ENCODE assay signal across 17 cellular contexts in the genomic region with DNA sequence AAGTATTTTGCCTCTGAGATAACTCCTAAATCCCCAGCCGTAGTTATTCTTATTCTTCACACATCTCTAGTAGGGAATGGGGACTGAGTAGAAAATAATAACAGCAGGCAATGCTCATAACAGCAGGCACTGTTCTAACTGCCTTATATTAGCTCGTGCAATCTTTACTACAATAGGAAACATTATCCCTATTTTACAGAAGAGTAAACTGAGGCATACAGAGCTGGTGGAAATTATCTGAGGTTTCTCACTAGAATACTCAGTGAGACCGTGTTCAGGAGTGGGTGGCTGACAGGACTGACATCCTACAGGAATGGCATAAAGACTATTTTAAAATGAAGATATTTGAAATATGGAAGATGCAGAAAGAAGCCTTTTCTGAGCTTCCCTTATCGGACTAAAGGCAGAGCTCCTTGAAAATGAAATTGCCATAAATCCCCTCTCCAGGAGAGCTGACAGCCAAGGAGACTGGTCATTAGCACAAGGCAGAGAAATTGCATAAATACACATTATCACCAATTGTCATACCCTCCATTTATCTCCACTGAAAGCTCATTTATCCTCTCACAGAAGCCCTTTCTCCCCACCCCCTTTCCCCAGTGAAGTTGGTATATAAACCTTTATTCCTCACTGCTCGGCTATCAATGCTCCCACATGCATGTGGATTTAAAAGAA.
DNase-seq lines count a peak whose midpoint lies in the region; ATAC-seq, FAIRE-seq and TF ChIP-seq lines count a peak whose summit lies in the region.
"Had no signal": no experiment of that assay in that cellular context is flagged by ENCODE, and none has a peak within 500 bp of the region (broad histone marks: within the 10 kb centered on the region; RNA-seq: fewer than 3 reads in every experiment).

No MANE protein-coding gene starts in this region.

- ATAC-seq in K562 (peak; percentile 57), GM19395 (IDR thresholded peaks at IDR 0.05; ENCODE audit: unreplicated experiment) (no peak), lower lobe of right lung (no peak)

- TF ChIP-seq EP300 in K562 (IDR thresholded peaks at IDR 0.05; ENCODE audit: low read length) (peak; percentile 91), tibial nerve (IDR thresholded peaks at IDR 0.05) (no peak)

- peak overlapping the region; percentile 22 for H3K4me2 ChIP-seq in K562 (ENCODE audit: insufficient read depth, low read length)

- intact Hi-C loops in K562 (cut with micrococcal nuclease), result no loop called here
- intact Hi-C loops in lower lobe of right lung (cut with DNase I), result no loop called here

- POLR2A ChIA-PET in K562 (lab: Yijun Ruan, JAX), result interaction anchor here (0.5 to 1.2 kb wide), 4 partner anchors 12 to 40 kb away, joined by 3 to 4 read pairs (median 3); no protein-coding TSS in a partner anchor

- WGBS in K562 (ENCODE audit: insufficient coverage, low coverage, missing lambda C conversion rate), result 8% methylated on average over 5 of the region's 5 CpGs
- WGBS in tibial nerve, 2 donors, result 53 to 62% methylated on average over 5 of the region's 5 CpGs

- no peaks in the 10 kb centered on the region for H4K20me1 ChIP-seq in K562 (replicated peaks; ENCODE audit: control insufficient read depth, insufficient read depth, low read length)

- H3K36me3 ChIP-seq in K562 (ENCODE audit: control insufficient read depth, insufficient read depth, low read length) (no peaks in the 10 kb centered on the region), tibial nerve (no peaks in the 10 kb centered on the region), lower lobe of right lung (no peaks in the 10 kb centered on the region)
- H3K36me3 ChIP-seq: Peyer's patch, SJSA1 had no signal

- DNase-seq in NCI-H1417 (lab: John Stamatoyannopoulos, UW), result peak in 2 of 3 experiments; percentile 17 to 72
- no peak for DNase-seq in NCI-H1417 treated with DMSO at 0.1 percent for 48 hours (lab: John Stamatoyannopoulos, UW)
- DNase-seq in NCI-H69 (lab: John Stamatoyannopoulos, UW), result peak; percentile 76
- peak in 3 of 4 experiments; percentile 18 to 87 (median 62) for DNase-seq in K562 (ENCODE audit: extremely low read depth in 1 of 4, low spot score in 3 of 4)
- no peak for DNase-seq in tibial nerve (ENCODE audit: low spot score in 2 of 2)
- no peak for DNase-seq in NCI-H524 treated with DMSO at 0.1 percent for 48 hours (lab: John Stamatoyannopoulos, UW)
- no peak for DNase-seq in lower lobe of right lung
- DNase-seq: AML-193, DND-41, HCEC 1CT, NCI-H1092 treated with DMSO at 0.1 percent for 48 hours, NCI-H1930, NCI-H510A treated with DMSO at 0.1 percent for 48 hours, Peyer's patch had no signal

- no TSS peak for BruUV-seq in K562 (replicated peaks; lab: Mats Ljungman, UMichigan)

- peak overlapping the region; percentile 86 for H2AFZ ChIP-seq in K562 (ENCODE audit: low read depth, low read length)

- H3K4me3 ChIP-seq in K562, result no peak overlapping the region
- H3K4me3 ChIP-seq in tibial nerve, result no peak overlapping the region
- no peak overlapping the region for H3K4me3 ChIP-seq in lower lobe of right lung
- H3K4me3 ChIP-seq: Peyer's patch, SJSA1 had no signal

- peak overlapping the region; percentile 48 for H3K27ac ChIP-seq in K562 (ENCODE audit: extremely low read depth, low read depth, low read length)
- H3K27ac ChIP-seq in tibial nerve, result peak overlapping the region; percentile 22 to 88 (median 61)
- no peak overlapping the region for H3K27ac ChIP-seq in lower lobe of right lung
- H3K27ac ChIP-seq: 22Rv1, Peyer's patch, SJSA1 had no signal

- FAIRE-seq in K562 (lab: Jason Lieb, UNC), result peak; percentile 62

- no peaks in the 10 kb centered on the region; the same call in 1 of the 2 replicates for H3K9me3 ChIP-seq in K562 (replicated peaks; ENCODE audit: control insufficient read depth, insufficient read depth, low read depth, low read length)
- no peaks in the 10 kb centered on the region for H3K9me3 ChIP-seq in tibial nerve
- no peaks in the 10 kb centered on the region for H3K9me3 ChIP-seq in lower lobe of right lung
- H3K9me3 ChIP-seq: Peyer's patch, SJSA1 had no signal

- TF ChIP-seq CTCF in K562 (IDR thresholded peaks at IDR 0.05 in 2 of 3, conservative IDR thresholded peaks at IDR 0.05 in 1 of 3; ENCODE audit: insufficient read depth in 2 of 3, low read depth in 1 of 3, low read length in 3 of 3) (no peak), tibial nerve (IDR thresholded peaks at IDR 0.05) (no peak), lower lobe of right lung (IDR thresholded peaks at IDR 0.05) (no peak)

- H3K27me3 ChIP-seq in K562 (ENCODE audit: control insufficient read depth in 2 of 2, insufficient read depth in 2 of 2, low read length in 2 of 2) (no peaks in the 10 kb centered on the region), tibial nerve (no peaks in the 10 kb centered on the region), lower lobe of right lung (ENCODE audit: low read depth) (no peaks in the 10 kb centered on the region)
- H3K27me3 ChIP-seq: Peyer's patch had no signal

- H3K9me1 ChIP-seq in K562 (ENCODE audit: control insufficient read depth, insufficient read depth, low read length), result no peaks in the 10 kb centered on the region

- TF ChIP-seq POLR2A in K562 (conservative IDR thresholded peaks at IDR 0.05) (no peak), tibial nerve (IDR thresholded peaks at IDR 0.05) (no peak)

- no peak overlapping the region; a peak in 1 of 4 replicates for H3K9ac ChIP-seq in K562 (ENCODE audit: insufficient read depth in 1 of 2, low read depth in 2 of 2, low read length in 2 of 2)

- CTCF ChIA-PET in K562 (lab: Yijun Ruan, JAX; ENCODE audit: low intra/inter-chr PET ratio), result no interaction called here

- in situ Hi-C loops in K562 (cut with MboI), result no loop called here

- H3K79me2 ChIP-seq in K562 (ENCODE audit: control insufficient read depth, insufficient read depth, low read length), result no peaks in the 10 kb centered on the region

- no peak; a peak in 1 of 4 replicates for TF ChIP-seq RAD21 in K562 (CRISPR knock-in tag; conservative IDR thresholded peaks at IDR 0.05 in 1 of 2, IDR thresholded peaks at IDR 0.05 in 1 of 2)

- peaks cover 31 to 56% of the 10 kb centered on the region in 2 experiments for H3K4me1 ChIP-seq in K562 (replicated peaks in 1 of 2; ENCODE audit: control insufficient read depth in 2 of 2, insufficient read depth in 2 of 2, low read length in 2 of 2)
- H3K4me1 ChIP-seq in tibial nerve, result peaks cover 0 to 17% (median 0%) of the 10 kb centered on the region in 4 donors
- H3K4me1 ChIP-seq in lower lobe of right lung, result peaks cover 16% of the 10 kb centered on the region
- H3K4me1 ChIP-seq: Peyer's patch, SJSA1 had no signal

TF ChIP-seq in K562, 482 proteins besides CTCF, POLR2A, EP300 and RAD21 (continues in another document):
- TF ChIP-seq, protein P1, sequence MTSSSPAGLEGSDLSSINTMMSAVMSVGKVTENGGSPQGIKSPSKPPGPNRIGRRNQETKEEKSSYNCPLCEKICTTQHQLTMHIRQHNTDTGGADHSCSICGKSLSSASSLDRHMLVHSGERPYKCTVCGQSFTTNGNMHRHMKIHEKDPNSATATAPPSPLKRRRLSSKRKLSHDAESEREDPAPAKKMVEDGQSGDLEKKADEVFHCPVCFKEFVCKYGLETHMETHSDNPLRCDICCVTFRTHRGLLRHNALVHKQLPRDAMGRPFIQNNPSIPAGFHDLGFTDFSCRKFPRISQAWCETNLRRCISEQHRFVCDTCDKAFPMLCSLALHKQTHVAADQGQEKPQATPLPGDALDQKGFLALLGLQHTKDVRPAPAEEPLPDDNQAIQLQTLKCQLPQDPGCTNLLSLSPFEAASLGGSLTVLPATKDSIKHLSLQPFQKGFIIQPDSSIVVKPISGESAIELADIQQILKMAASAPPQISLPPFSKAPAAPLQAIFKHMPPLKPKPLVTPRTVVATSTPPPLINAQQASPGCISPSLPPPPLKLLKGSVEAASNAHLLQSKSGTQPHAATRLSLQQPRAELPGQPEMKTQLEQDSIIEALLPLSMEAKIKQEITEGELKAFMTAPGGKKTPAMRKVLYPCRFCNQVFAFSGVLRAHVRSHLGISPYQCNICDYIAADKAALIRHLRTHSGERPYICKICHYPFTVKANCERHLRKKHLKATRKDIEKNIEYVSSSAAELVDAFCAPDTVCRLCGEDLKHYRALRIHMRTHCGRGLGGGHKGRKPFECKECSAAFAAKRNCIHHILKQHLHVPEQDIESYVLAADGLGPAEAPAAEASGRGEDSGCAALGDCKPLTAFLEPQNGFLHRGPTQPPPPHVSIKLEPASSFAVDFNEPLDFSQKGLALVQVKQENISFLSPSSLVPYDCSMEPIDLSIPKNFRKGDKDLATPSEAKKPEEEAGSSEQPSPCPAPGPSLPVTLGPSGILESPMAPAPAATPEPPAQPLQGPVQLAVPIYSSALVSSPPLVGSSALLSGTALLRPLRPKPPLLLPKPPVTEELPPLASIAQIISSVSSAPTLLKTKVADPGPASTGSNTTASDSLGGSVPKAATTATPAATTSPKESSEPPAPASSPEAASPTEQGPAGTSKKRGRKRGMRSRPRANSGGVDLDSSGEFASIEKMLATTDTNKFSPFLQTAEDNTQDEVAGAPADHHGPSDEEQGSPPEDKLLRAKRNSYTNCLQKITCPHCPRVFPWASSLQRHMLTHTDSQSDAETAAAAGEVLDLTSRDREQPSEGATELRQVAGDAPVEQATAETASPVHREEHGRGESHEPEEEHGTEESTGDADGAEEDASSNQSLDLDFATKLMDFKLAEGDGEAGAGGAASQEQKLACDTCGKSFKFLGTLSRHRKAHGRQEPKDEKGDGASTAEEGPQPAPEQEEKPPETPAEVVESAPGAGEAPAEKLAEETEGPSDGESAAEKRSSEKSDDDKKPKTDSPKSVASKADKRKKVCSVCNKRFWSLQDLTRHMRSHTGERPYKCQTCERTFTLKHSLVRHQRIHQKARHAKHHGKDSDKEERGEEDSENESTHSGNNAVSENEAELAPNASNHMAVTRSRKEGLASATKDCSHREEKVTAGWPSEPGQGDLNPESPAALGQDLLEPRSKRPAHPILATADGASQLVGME (CRISPR knock-in tag; IDR thresholded peaks at IDR 0.05), result no peak
- TF ChIP-seq, protein P2, sequence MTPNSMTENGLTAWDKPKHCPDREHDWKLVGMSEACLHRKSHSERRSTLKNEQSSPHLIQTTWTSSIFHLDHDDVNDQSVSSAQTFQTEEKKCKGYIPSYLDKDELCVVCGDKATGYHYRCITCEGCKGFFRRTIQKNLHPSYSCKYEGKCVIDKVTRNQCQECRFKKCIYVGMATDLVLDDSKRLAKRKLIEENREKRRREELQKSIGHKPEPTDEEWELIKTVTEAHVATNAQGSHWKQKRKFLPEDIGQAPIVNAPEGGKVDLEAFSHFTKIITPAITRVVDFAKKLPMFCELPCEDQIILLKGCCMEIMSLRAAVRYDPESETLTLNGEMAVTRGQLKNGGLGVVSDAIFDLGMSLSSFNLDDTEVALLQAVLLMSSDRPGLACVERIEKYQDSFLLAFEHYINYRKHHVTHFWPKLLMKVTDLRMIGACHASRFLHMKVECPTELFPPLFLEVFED (CRISPR knock-in tag; conservative IDR thresholded peaks at IDR 0.05), result no peak
- TF ChIP-seq NCOR1 (IDR thresholded peaks at IDR 0.05), result peak; percentile 87
- TF ChIP-seq NEUROD1 (IDR thresholded peaks at IDR 0.05; ENCODE audit: borderline replicate concordance, low read depth, low read length, partially characterized antibody), result peak; percentile 36

Comparison
In these comparisons a context has a peak if more than half of its experiments do, and no peak if none do; other contexts are left out.
1. DNase-seq: peak in NCI-H1417 (2 of 3), NCI-H69 (single experiment) and K562 (3 of 4); none in NCI-H1417 treated with DMSO at 0.1 percent for 48 hours (single experiment), tibial nerve (0 of 2), NCI-H524 treated with DMSO at 0.1 percent for 48 hours (single experiment) and lower lobe of right lung (single experiment).